ENCODE assay signal across 13 cellular contexts in the genomic region with DNA sequence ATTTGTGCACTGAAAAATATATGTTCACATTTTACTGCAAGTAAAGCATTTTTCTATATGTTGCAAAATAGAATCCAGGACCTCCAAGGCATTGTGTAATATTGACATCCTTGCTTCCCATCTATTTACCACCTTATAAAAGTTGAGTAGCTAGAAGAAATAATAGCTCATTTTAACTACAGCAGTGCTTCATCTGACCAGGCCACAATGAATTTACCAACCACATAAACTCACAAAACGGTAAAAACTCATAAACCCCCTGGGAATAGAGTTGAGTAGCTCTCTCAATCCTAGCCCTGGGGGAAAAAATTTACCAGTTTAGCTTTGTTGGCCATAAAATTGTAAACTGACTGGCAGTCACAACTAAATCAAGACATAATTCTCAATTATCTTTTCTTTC. TPM values are rescaled to one million over a fixed set of nuclear protein-coding genes. Genes with fewer than 3 reads are reported as not detected.
DNase-seq lines count a peak whose midpoint lies in the region; ATAC-seq and TF ChIP-seq lines count a peak whose summit lies in the region.
"Had no signal": no experiment of that assay in that cellular context is flagged by ENCODE, and none has a peak within 500 bp of the region (broad histone marks: within the 10 kb centered on the region; RNA-seq: fewer than 3 reads in every experiment).

No MANE protein-coding gene starts in this region.

- peaks cover 51% of the 10 kb centered on the region for H3F3A ChIP-seq in GM23248 (ENCODE audit: insufficient read depth)

- H3K4me1 Mint-ChIP-seq in activated T-helper 17 cell treated with anti-CD3 and anti-CD28 coated beads, Interleukin-2, amount 50 U/mL, for 72 hours: peaks cover 45% of the 10 kb centered on the region
- H3K4me1 Mint-ChIP-seq in nephron: peaks cover 41% of the 10 kb centered on the region

- no peaks in the 10 kb centered on the region for H3K9me3 Mint-ChIP-seq in activated T-helper 17 cell treated with anti-CD3 and anti-CD28 coated beads, Interleukin-2, amount 50 U/mL, for 72 hours
- H3K9me3 Mint-ChIP-seq in nephron: no peaks in the 10 kb centered on the region

- no peak overlapping the region for H3K4me3 ChIP-seq in BLaER1 treated with 17β-estradiol and CSF1 and Interleukin-3, amounts not matched to agents 10 nM and 100 nM
- H3K4me3 ChIP-seq in GM23248 (no peak overlapping the region), transverse colon (no peak overlapping the region)
- H3K4me3 ChIP-seq: thyroid gland had no signal

- H4K20me1 ChIP-seq in BLaER1 treated with 17β-estradiol and CSF1 and Interleukin-3, amounts not matched to agents 10 nM and 100 nM: peaks cover 0 to 58% (median 8%) of the 10 kb centered on the region in 11 experiments; a peak in 10 of 22 replicates
- H4K20me1 ChIP-seq in GM23248 (ENCODE audit: insufficient read depth): no peaks in the 10 kb centered on the region

- H3K9ac ChIP-seq in BLaER1 treated with 17β-estradiol and CSF1 and Interleukin-3, amounts not matched to agents 10 nM and 100 nM: 0 out of 22 replicates have a peak overlapping the region, but pooled peaks of 1 of the 11 experiments have one; percentile 4
- peak overlapping the region; percentile 21; the same call in 1 of the 2 replicates for H3K9ac ChIP-seq in GM23248

- in situ Hi-C loops in GM23248 (cut with MboI) (no loop called here), transverse colon (cut with MboI; ENCODE audit: low pct_ligation_motif_present in 1 of 4, low pct_unique_long_range_greater_than_20kb in 1 of 4, low sequenced_read_pairs in 3 of 4) (loop anchor here in 1 of 4 donors (25.0 kb wide), 1 partner anchor 420 kb away; no protein-coding TSS in a partner anchor)

- no peak for ATAC-seq in activated T-helper 17 cell treated with anti-CD3 and anti-CD28 coated beads, Interleukin-2, amount 50 U/mL, for 72 hours (replicated peaks)

- H3K4me3 Mint-ChIP-seq in activated T-helper 17 cell treated with anti-CD3 and anti-CD28 coated beads, Interleukin-2, amount 50 U/mL, for 72 hours: peak overlapping the region; percentile 96
- H3K4me3 Mint-ChIP-seq in nephron: peak overlapping the region in 2 of 3 experiments; percentile 34 to 56

- DNase-seq in GM23248: peak; percentile 67
- no peak for DNase-seq in transverse colon
- DNase-seq in NK-92 treated with Interleukin-12 subunit alpha and Interleukin-12 subunit beta, amount 100 ng/mL, for 24 hours (lab: John Stamatoyannopoulos, UW): no peak
- no peak for DNase-seq in H4 (ENCODE audit: low spot score)
- DNase-seq: activated naive CD4-positive, alpha-beta T cell treated with Interleukin-2 at 50 U/mL for 16 hours; COR-L47; islet precursor cell; midbrain; NCI-H1105 treated with DMSO at 0.1 percent for 48 hours; thyroid gland had no signal

- WGBS in GM23248 (ENCODE audit: low coverage in 1 of 2, low lambda C conversion rate in 2 of 2, missing lambda C conversion rate in 2 of 2), 2 experiments: 7 to 20% methylated on average over 1 of the region's 1 CpG
- 53 to 54% methylated on average over 1 of the region's 1 CpG for WGBS in transverse colon (ENCODE audit: low coverage in 1 of 2), 2 donors

- peaks cover 27 to 67% (median 48%) of the 10 kb centered on the region in 10 experiments for H3K4me1 ChIP-seq in BLaER1 treated with 17β-estradiol and CSF1 and Interleukin-3, amounts not matched to agents 10 nM and 100 nM
- peaks cover 36% of the 10 kb centered on the region for H3K4me1 ChIP-seq in GM23248 (ENCODE audit: insufficient read depth)
- peaks cover 14 to 65% (median 48%) of the 10 kb centered on the region in 4 donors for H3K4me1 ChIP-seq in transverse colon

- H3K27me3 Mint-ChIP-seq in activated T-helper 17 cell treated with anti-CD3 and anti-CD28 coated beads, Interleukin-2, amount 50 U/mL, for 72 hours: no peaks in the 10 kb centered on the region
- H3K27me3 Mint-ChIP-seq in nephron (ENCODE audit: low read depth): no peaks in the 10 kb centered on the region

- peak overlapping the region; percentile 47 for H3K27ac Mint-ChIP-seq in activated T-helper 17 cell treated with anti-CD3 and anti-CD28 coated beads, Interleukin-2, amount 50 U/mL, for 72 hours
- peak overlapping the region in 1 of 3 experiments; percentile 94 for H3K27ac Mint-ChIP-seq in nephron

- H3K79me2 ChIP-seq in GM23248 (ENCODE audit: insufficient read depth): peaks cover 67% of the 10 kb centered on the region

- 0 out of 22 replicates have a peak overlapping the region, but pooled peaks of 1 of the 11 experiments have one; percentile 30 for H3K27ac ChIP-seq in BLaER1 treated with 17β-estradiol and CSF1 and Interleukin-3, amounts not matched to agents 10 nM and 100 nM
- H3K27ac ChIP-seq in GM23248 (no peak overlapping the region), transverse colon (no peak overlapping the region)

- H3K4me2 ChIP-seq in BLaER1 treated with 17β-estradiol and CSF1 and Interleukin-3, amounts not matched to agents 10 nM and 100 nM: peak overlapping the region; percentile 32 to 94 (median 56); a peak in 21 of 22 replicates
- H3K4me2 ChIP-seq in GM23248 (ENCODE audit: unreplicated experiment): peak overlapping the region; percentile 13

- H2AFZ ChIP-seq in GM23248: no peak overlapping the region

- no peaks in the 10 kb centered on the region for H3K9me3 ChIP-seq in BLaER1 treated with 17β-estradiol and CSF1 and Interleukin-3, amounts not matched to agents 10 nM and 100 nM (replicated peaks in 1 of 11)
- H3K9me3 ChIP-seq in GM23248 (ENCODE audit: low read depth) (no peaks in the 10 kb centered on the region), transverse colon (no peaks in the 10 kb centered on the region)
- H3K9me3 ChIP-seq: thyroid gland had no signal

- peaks cover 0 to 15% (median 0%) of the 10 kb centered on the region in 11 experiments; a peak in 6 of 22 replicates for H3K27me3 ChIP-seq in BLaER1 treated with 17β-estradiol and CSF1 and Interleukin-3, amounts not matched to agents 10 nM and 100 nM
- H3K27me3 ChIP-seq in GM23248 (replicated peaks; ENCODE audit: insufficient read depth) (no peaks in the 10 kb centered on the region), transverse colon (no peaks in the 10 kb centered on the region)
- H3K27me3 ChIP-seq: thyroid gland had no signal

- TF ChIP-seq CTCF in nephron (IDR thresholded peaks at IDR 0.05; ENCODE audit: unreplicated experiment in 3 of 3) (no peak), transverse colon (IDR thresholded peaks at IDR 0.05) (no peak)

- no peak for TF ChIP-seq POLR2A in transverse colon (IDR thresholded peaks at IDR 0.05)

- H3K9me2 ChIP-seq in GM23248 (ENCODE audit: insufficient read depth): no peaks in the 10 kb centered on the region

- peaks cover 88% of the 10 kb centered on the region for H3K36me3 Mint-ChIP-seq in activated T-helper 17 cell treated with anti-CD3 and anti-CD28 coated beads, Interleukin-2, amount 50 U/mL, for 72 hours (ENCODE audit: low read depth)
- H3K36me3 Mint-ChIP-seq in nephron (ENCODE audit: low read depth): peaks cover 12% of the 10 kb centered on the region

- intact Hi-C loops in transverse colon (cut with DNase I; ENCODE audit: low total_unique reads): no loop called here

- H3K36me3 ChIP-seq in BLaER1 treated with 17β-estradiol and CSF1 and Interleukin-3, amounts not matched to agents 10 nM and 100 nM: peaks cover 0 to 7% (median 0%) of the 10 kb centered on the region in 11 experiments; a peak in 2 of 22 replicates
- H3K36me3 ChIP-seq in GM23248 (ENCODE audit: low read depth) (no peaks in the 10 kb centered on the region; the same call in 1 of the 2 replicates), transverse colon (no peaks in the 10 kb centered on the region)
- H3K36me3 ChIP-seq: thyroid gland had no signal

- no peak for TF ChIP-seq EP300 in transverse colon (IDR thresholded peaks at IDR 0.05; ENCODE audit: low read depth)

RNA-seq across cellular contexts. Expression of a gene that starts 3.9 kb away (rescaled TPM):
- total RNA-seq in GM23248 (2014; rRNA removed; shearing (Covaris generic)): 20.1 and 42.2 TPM in 2 replicates
- 14.2 and 15.7 TPM in 2 replicates for polyA plus RNA-seq in GM23248 (2016; fragmentation: Nextera tagmentation; extraction: Ambion mirVana)
- total RNA-seq in activated T-helper 17 cell treated with anti-CD3 and anti-CD28 coated beads, Interleukin-2, amount 50 U/mL, for 72 hours: 100 to 1,000 TPM in 1 of 2 donors, 10 to 100 TPM in 1; 41.0 to 115 TPM
- 100 to 1,000 TPM in 2 of 4 donors, 10 to 100 TPM in 2; 48.7 to 166 (median 105) TPM for total RNA-seq in transverse colon
- total RNA-seq in H4 (2014; rRNA removed; shearing (Covaris generic)): 14.6 and 18.9 TPM in 2 replicates
